19 cellular contexts compared by ENCODE assay signal in genomic region chr22:37253164-37253660, GRCh38. TPM values are rescaled to one million over a fixed set of nuclear protein-coding genes. Genes with fewer than 3 reads are reported as not detected.
DNase-seq lines count a peak whose midpoint lies in the region; ATAC-seq and TF ChIP-seq lines count a peak whose summit lies in the region.
"Had no signal": no experiment of that assay in that cellular context is flagged by ENCODE, and none has a peak within 500 bp of the region (broad histone marks: within the 10 kb centered on the region; RNA-seq: fewer than 3 reads in every experiment).

No MANE protein-coding gene starts in this region.

- H3K9me3 ChIP-seq in BE2C, result no peaks in the 10 kb centered on the region
- H3K9me3 ChIP-seq in RWPE2 (ENCODE audit: severe bottlenecking), result no peaks in the 10 kb centered on the region
- H3K9me3 ChIP-seq: breast epithelium, gastrocnemius medialis had no signal

- no peaks in the 10 kb centered on the region for H3K36me3 ChIP-seq in BE2C
- no peaks in the 10 kb centered on the region for H3K36me3 ChIP-seq in GM06990 (ENCODE audit: control insufficient read depth, insufficient read depth, low read length)
- no peaks in the 10 kb centered on the region for H3K36me3 ChIP-seq in RWPE2 (ENCODE audit: low read depth)
- H3K36me3 ChIP-seq: breast epithelium, gastrocnemius medialis had no signal

- H3K4me1 ChIP-seq in BE2C (peaks cover 4% of the 10 kb centered on the region; the same call in 1 of the 2 replicates), RWPE2 (ENCODE audit: insufficient read depth, poor library complexity, severe bottlenecking) (peaks cover 22% of the 10 kb centered on the region)
- H3K4me1 ChIP-seq: breast epithelium, gastrocnemius medialis had no signal

- peak overlapping the region; percentile 21; the same call in 1 of the 2 replicates for H3K4me3 ChIP-seq in BE2C (ENCODE audit: low read depth, low read length)
- no peak overlapping the region for H3K4me3 ChIP-seq in GM06990 (replicated peaks; ENCODE audit: low read depth, low read length)
- no peak overlapping the region for H3K4me3 ChIP-seq in RWPE2 (ENCODE audit: severe bottlenecking)
- no peak overlapping the region for H3K4me3 ChIP-seq in fibroblast of pulmonary artery (replicated peaks; ENCODE audit: low read depth, low read length)
- H3K4me3 ChIP-seq: breast epithelium, gastrocnemius medialis had no signal

- ATAC-seq in RWPE2 (ENCODE audit: low read depth), result no peak
- ATAC-seq: gastrocnemius medialis, natural killer cell, T-cell had no signal

- DNase-seq in BE2C (no peak), GM06990 (ENCODE audit: extremely low read depth, insufficient read length) (no peak), RWPE2 (ENCODE audit: low spot score) (no peak), fibroblast of pulmonary artery (ENCODE audit: low read depth) (no peak), iPS-NIHi7 (ENCODE audit: extremely low spot score) (no peak), COLO829 (ENCODE audit: low spot score) (no peak), OCI-M2 (lab: John Stamatoyannopoulos, UW; ENCODE audit: unreplicated experiment) (no peak), ecto neural progenitor cell (ENCODE audit: low spot score) (no peak)
- DNase-seq: activated B cell treated with CpG ODN at 0.5 μM for 24 hours; activated naive CD4-positive, alpha-beta T cell treated with anti-CD3 and anti-CD28 coated beads for 36 hours; DMS 273 treated with DMSO at 0.1 percent for 48 hours; gastrocnemius medialis; natural killer cell; NCI-H187; NCI-H526; RPMI8226; substantia nigra; T-cell had no signal

- H3K27ac ChIP-seq in RWPE2 (ENCODE audit: poor library complexity, severe bottlenecking), result peak overlapping the region; percentile 92
- H3K27ac ChIP-seq: breast epithelium, gastrocnemius medialis had no signal

- H3K27me3 ChIP-seq in BE2C, result no peaks in the 10 kb centered on the region
- no peaks in the 10 kb centered on the region for H3K27me3 ChIP-seq in GM06990 (replicated peaks; ENCODE audit: control insufficient read depth, insufficient read depth, low read length)
- H3K27me3 ChIP-seq in RWPE2 (ENCODE audit: insufficient read depth, poor library complexity, severe bottlenecking), result no peaks in the 10 kb centered on the region

- TF ChIP-seq CTCF in BE2C (IDR thresholded peaks at IDR 0.05; ENCODE audit: low read depth, low read length) (peak; percentile 58), GM06990 (IDR thresholded peaks at IDR 0.05; ENCODE audit: insufficient read depth, low read length, poor library complexity, severe bottlenecking) (peak; percentile 3), RWPE2 (IDR thresholded peaks at IDR 0.05; ENCODE audit: poor library complexity, severe bottlenecking) (no peak), fibroblast of pulmonary artery (IDR thresholded peaks at IDR 0.05; ENCODE audit: low read length, missing control alignments) (peak; percentile 36)

RNA-seq across cellular contexts. Expression of gene RAC2, which starts 9.1 kb away (rescaled TPM):
- 9.8 TPM for polyA plus RNA-seq in BE2C (2012; ENCODE audit: insufficient read depth, insufficient read length, low read depth)

RNA-seq across cellular contexts. Expression of gene CYTH4, which starts 29.1 kb away (rescaled TPM):
- 0.99 TPM for polyA plus RNA-seq in BE2C (2012; ENCODE audit: insufficient read depth, insufficient read length, low read depth)

RNA-seq across cellular contexts. Expression of gene SSTR3, which starts 40.9 kb away (rescaled TPM):
- polyA plus RNA-seq in BE2C (2012; ENCODE audit: insufficient read depth, insufficient read length, low read depth), result 1.7 TPM
